21 cellular contexts compared by ENCODE assay signal in the genomic region with DNA sequence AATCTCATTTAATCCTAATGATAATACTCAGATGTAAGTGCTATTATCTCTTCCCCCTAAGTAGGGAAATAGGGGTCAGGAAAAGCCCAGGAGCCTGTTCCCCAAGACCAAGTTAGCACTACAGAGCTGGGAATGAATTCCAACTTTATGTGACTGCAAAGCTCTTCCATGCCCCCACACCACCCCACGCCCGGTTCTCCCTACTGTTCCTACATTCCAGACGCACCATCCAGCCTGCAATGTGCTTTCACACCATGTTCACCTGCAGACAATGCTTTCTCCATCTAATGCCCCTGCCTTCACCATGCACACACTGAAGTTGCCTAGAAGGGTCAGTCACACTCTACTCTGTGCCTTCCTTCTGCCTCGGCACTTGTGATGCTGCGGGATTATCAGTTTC. TPM values are rescaled to one million over a fixed set of nuclear protein-coding genes. Genes with fewer than 3 reads are reported as not detected.
DNase-seq lines count a peak whose midpoint lies in the region; ATAC-seq, FAIRE-seq and TF ChIP-seq lines count a peak whose summit lies in the region.
"Had no signal": no experiment of that assay in that cellular context is flagged by ENCODE, and none has a peak within 500 bp of the region (broad histone marks: within the 10 kb centered on the region; RNA-seq: fewer than 3 reads in every experiment).

No MANE protein-coding gene starts in this region.

- H3K4me1 ChIP-seq in SK-N-SH (ENCODE audit: control insufficient read depth in 1 of 2, insufficient read depth in 2 of 2, low read depth in 1 of 2, low read length in 1 of 2) (peaks cover 6 to 20% of the 10 kb centered on the region in 2 experiments; a peak in 2 of 4 replicates), H1 (replicated peaks in 1 of 4; ENCODE audit: control insufficient read depth in 3 of 4, insufficient read depth in 4 of 4, low read length in 3 of 4) (no peaks in the 10 kb centered on the region; a peak in 1 of 7 replicates), right cardiac atrium (ENCODE audit: control insufficient read depth, insufficient read depth, low read length) (peaks cover 8% of the 10 kb centered on the region), sigmoid colon (peaks cover 0 to 64% (median 43%) of the 10 kb centered on the region in 4 donors), Karpas-422 (ENCODE audit: low read length) (no peaks in the 10 kb centered on the region)

- H3K23ac ChIP-seq in H1 (ENCODE audit: insufficient read length), result no peak overlapping the region

- H3K79me2 ChIP-seq in SK-N-SH (ENCODE audit: insufficient read depth), result no peaks in the 10 kb centered on the region
- no peaks in the 10 kb centered on the region for H3K79me2 ChIP-seq in H1 (ENCODE audit: control insufficient read depth in 1 of 2, insufficient read depth in 2 of 2, low read length in 2 of 2)
- no peaks in the 10 kb centered on the region for H3K79me2 ChIP-seq in Karpas-422 (ENCODE audit: low read length)

- peak; percentile 42 for DNase-seq in SK-N-SH
- no peak for DNase-seq in H1 (ENCODE audit: low read depth in 1 of 2, low spot score in 2 of 2)
- DNase-seq in right cardiac atrium, result no peak
- DNase-seq in sigmoid colon, result no peak
- DNase-seq in Karpas-422, result no peak
- no peak for DNase-seq in NCI-H524 treated with DMSO at 0.1 percent for 48 hours (lab: John Stamatoyannopoulos, UW)
- no peak for DNase-seq in OCI-M1 (lab: John Stamatoyannopoulos, UW)
- DNase-seq: 8988T; C1 segment of cervical spinal cord; CD8-positive, alpha-beta T cell; DMS53; GDM1; MM.1S; NCI-H1048; NCI-H1417 treated with DMSO at 0.1 percent for 48 hours; NCI-H187 had no signal

- TF ChIP-seq EP300 in SK-N-SH (IDR thresholded peaks at IDR 0.05; ENCODE audit: borderline replicate concordance in 1 of 2, low read depth in 1 of 2, low read length in 1 of 2) (no peak), H1 (IDR thresholded peaks at IDR 0.05; ENCODE audit: borderline replicate concordance in 1 of 2, low read depth in 2 of 2, low read length in 2 of 2) (no peak), sigmoid colon (IDR thresholded peaks at IDR 0.05) (no peak)

- TF ChIP-seq CTCF in SK-N-SH (IDR thresholded peaks at IDR 0.05), result no peak
- no peak for TF ChIP-seq CTCF in H1 (IDR thresholded peaks at IDR 0.05; ENCODE audit: control extremely low read depth in 1 of 3, insufficient read depth in 1 of 3, low read depth in 1 of 3, low read length in 3 of 3)
- TF ChIP-seq CTCF in sigmoid colon (IDR thresholded peaks at IDR 0.05), result no peak

- no peak for ATAC-seq in SK-N-SH treated with all-trans-retinoic acid at 6 μM for 48 hours
- ATAC-seq in right cardiac atrium, result no peak
- ATAC-seq: CD8-positive, alpha-beta T cell had no signal

- no peak overlapping the region for H2BK12ac ChIP-seq in H1 (ENCODE audit: low read depth, low read length)

- H4K20me1 ChIP-seq in SK-N-SH (ENCODE audit: insufficient read depth), result no peaks in the 10 kb centered on the region
- H4K20me1 ChIP-seq in H1 (replicated peaks in 1 of 2; ENCODE audit: control insufficient read depth in 1 of 2, insufficient read depth in 2 of 2, low read length in 2 of 2), result no peaks in the 10 kb centered on the region
- no peaks in the 10 kb centered on the region for H4K20me1 ChIP-seq in Karpas-422 (ENCODE audit: insufficient read depth, low read depth, low read length)

- H3K9ac ChIP-seq in SK-N-SH (no peak overlapping the region), H1 (replicated peaks in 1 of 4; ENCODE audit: extremely low read depth in 1 of 4, low read depth in 3 of 4, low read length in 3 of 4) (no peak overlapping the region), Karpas-422 (ENCODE audit: low read length) (no peak overlapping the region)

- H3K4ac ChIP-seq in H1 (replicated peaks; ENCODE audit: insufficient read length, low read depth, low read length), result no peak overlapping the region

- H3K27ac ChIP-seq in SK-N-SH (ENCODE audit: low read depth in 2 of 2, low read length in 1 of 2) (peak overlapping the region in 1 of 2 experiments; percentile 48; a peak in 1 of 4 replicates), H1 (ENCODE audit: low read depth, low read length) (no peak overlapping the region), right cardiac atrium (ENCODE audit: low read length) (peak overlapping the region; percentile 28), sigmoid colon (peak overlapping the region in 3 of 4 donors; percentile 73 to 80 (median 77)), Karpas-422 (ENCODE audit: low read length) (no peak overlapping the region)

- no peak overlapping the region for H3K4me3 ChIP-seq in SK-N-SH (ENCODE audit: low read depth in 2 of 2, low read length in 1 of 2)
- H3K4me3 ChIP-seq in H1 (ENCODE audit: extremely low read depth in 1 of 4, insufficient read depth in 2 of 4, low read depth in 3 of 4, low read length in 4 of 4), result no peak overlapping the region
- no peak overlapping the region for H3K4me3 ChIP-seq in right cardiac atrium (ENCODE audit: low read length)
- H3K4me3 ChIP-seq in sigmoid colon, result peak overlapping the region in 1 of 4 donors; percentile 12
- no peak overlapping the region for H3K4me3 ChIP-seq in Karpas-422 (ENCODE audit: low read length)

- H2BK20ac ChIP-seq in H1 (ENCODE audit: low read length), result 0 out of 2 replicates have a peak overlapping the region, but pooled peaks have one; percentile 82

- no peak overlapping the region for H2AK5ac ChIP-seq in H1 (ENCODE audit: low read depth, low read length)

- peak overlapping the region; percentile 93 for H2BK15ac ChIP-seq in H1 (ENCODE audit: low read length)

- no peak overlapping the region for H3K14ac ChIP-seq in H1 (ENCODE audit: insufficient read length)

- H2AFZ ChIP-seq in SK-N-SH (ENCODE audit: low read depth) (no peak overlapping the region), H1 (ENCODE audit: low read length) (no peak overlapping the region), Karpas-422 (ENCODE audit: low read length) (no peak overlapping the region)

- TF ChIP-seq POLR2A in H1 (IDR thresholded peaks at IDR 0.05; ENCODE audit: control extremely low read depth in 1 of 2, low read depth in 2 of 2, low read length in 2 of 2) (no peak), sigmoid colon (IDR thresholded peaks at IDR 0.05) (no peak)

- TF ChIP-seq RAD21 in SK-N-SH (IDR thresholded peaks at IDR 0.05; ENCODE audit: low read length), result no peak
- no peak for TF ChIP-seq RAD21 in H1 (IDR thresholded peaks at IDR 0.05 in 1 of 2, conservative IDR thresholded peaks at IDR 0.05 in 1 of 2; ENCODE audit: low read depth in 2 of 2, low read length in 2 of 2)

- no peak overlapping the region for H4K5ac ChIP-seq in H1 (ENCODE audit: insufficient read length, low read depth, low read length)

- no peak overlapping the region for H2BK120ac ChIP-seq in H1 (replicated peaks; ENCODE audit: low read depth, low read length)

- 91% methylated on average over 3 of the region's 5 CpGs for WGBS in SK-N-SH (ENCODE audit: low lambda C conversion rate)
- WGBS in H1 (ENCODE audit: extremely low coverage in 1 of 2, insufficient coverage in 1 of 2, insufficient read length in 1 of 2, insufficient replicate concordance in 2 of 2, low coverage in 1 of 2, low lambda C conversion rate in 2 of 2, missing lambda C conversion rate in 1 of 2), 2 experiments, result 84% methylated on average over 5 of the region's 5 CpGs; no CpG with 5 or more reads in 1 of the 2 experiments
- 73% methylated on average over 5 of the region's 5 CpGs for WGBS in right cardiac atrium
- 93 to 94% methylated on average over 5 of the region's 5 CpGs for WGBS in sigmoid colon, 2 donors

- H3F3A ChIP-seq in SK-N-SH (replicated peaks; ENCODE audit: insufficient read depth), result no peaks in the 10 kb centered on the region

- no peak overlapping the region for H3K18ac ChIP-seq in H1 (ENCODE audit: extremely low read depth, low read length)

- no peak overlapping the region for H4K8ac ChIP-seq in H1 (ENCODE audit: extremely low read depth, insufficient read depth, low read length)

- POLR2A ChIA-PET in SK-N-SH (lab: Yijun Ruan, JAX) (no interaction called here), H1 (lab: Charles Lee; ENCODE audit: partially characterized antibody) (no interaction called here)

- no peaks in the 10 kb centered on the region for H3K27me3 ChIP-seq in SK-N-SH (ENCODE audit: insufficient read depth)
- H3K27me3 ChIP-seq in H1 (replicated peaks in 1 of 4; ENCODE audit: control insufficient read depth in 3 of 4, extremely low read depth in 1 of 4, insufficient read depth in 3 of 4, low read length in 3 of 4), result no peaks in the 10 kb centered on the region
- no peaks in the 10 kb centered on the region for H3K27me3 ChIP-seq in right cardiac atrium (ENCODE audit: control insufficient read depth, insufficient read depth)
- no peaks in the 10 kb centered on the region for H3K27me3 ChIP-seq in sigmoid colon
- no peaks in the 10 kb centered on the region for H3K27me3 ChIP-seq in Karpas-422 (ENCODE audit: low read length)

- no peak overlapping the region for H4K91ac ChIP-seq in H1 (replicated peaks; ENCODE audit: insufficient read length, low read length)

- no peak overlapping the region for H3K56ac ChIP-seq in H1 (replicated peaks; ENCODE audit: insufficient read length, low read depth, low read length)

- 0 out of 2 replicates have a peak overlapping the region, but pooled peaks have one; percentile 11 for H2BK5ac ChIP-seq in H1 (ENCODE audit: low read depth, low read length)

- CTCF ChIA-PET in SK-N-SH (lab: Yijun Ruan, JAX), result no interaction called here
- CTCF ChIA-PET in H1 (lab: Charles Lee; ENCODE audit: partially characterized antibody), result no interaction called here

- intact Hi-C loops in right cardiac atrium (cut with DNase I), result loop anchor here in 1 of 4 donors (10.0 kb wide), 1 partner anchor 143 kb away; no protein-coding TSS in a partner anchor
- intact Hi-C loops in sigmoid colon (cut with DNase I), result loop anchor here (5.0 kb wide), 1 partner anchor 60 kb away; no protein-coding TSS in a partner anchor

- H3K9me3 ChIP-seq in SK-N-SH (no peaks in the 10 kb centered on the region), H1 (ENCODE audit: insufficient read depth in 2 of 2, low read depth in 1 of 2, low read length in 1 of 2) (no peaks in the 10 kb centered on the region), right cardiac atrium (ENCODE audit: control insufficient read depth, low read length) (no peaks in the 10 kb centered on the region), sigmoid colon (no peaks in the 10 kb centered on the region), Karpas-422 (ENCODE audit: low read length) (no peaks in the 10 kb centered on the region)

- H3K36me3 ChIP-seq in SK-N-SH (replicated peaks in 1 of 2; ENCODE audit: control insufficient read depth in 1 of 2, insufficient read depth in 2 of 2, low read length in 1 of 2), result no peaks in the 10 kb centered on the region
- H3K36me3 ChIP-seq in H1 (ENCODE audit: control insufficient read depth in 2 of 4, insufficient read depth in 4 of 4, low read length in 3 of 4), result no peaks in the 10 kb centered on the region; a peak in 1 of 8 replicates
- H3K36me3 ChIP-seq in sigmoid colon, result no peaks in the 10 kb centered on the region
- no peaks in the 10 kb centered on the region for H3K36me3 ChIP-seq in Karpas-422 (ENCODE audit: insufficient read depth, low read length)

- FAIRE-seq in H1 (lab: Jason Lieb, UNC), result no peak
- FAIRE-seq: GM18507, GM19239, H54, RCC 7860 had no signal

- no peaks in the 10 kb centered on the region for H3K23me2 ChIP-seq in H1 (ENCODE audit: low read depth, low read length)

- H3K4me2 ChIP-seq in SK-N-SH (no peak overlapping the region), H1 (ENCODE audit: insufficient read depth in 1 of 2, low read depth in 2 of 2, low read length in 2 of 2) (no peak overlapping the region), Karpas-422 (ENCODE audit: low read depth, low read length, poor library complexity, severe bottlenecking) (no peak overlapping the region)

- H3K9me2 ChIP-seq in SK-N-SH, result no peaks in the 10 kb centered on the region
- no peaks in the 10 kb centered on the region for H3K9me2 ChIP-seq in Karpas-422 (replicated peaks; ENCODE audit: insufficient read depth, low read length)

- H3K79me1 ChIP-seq in H1 (ENCODE audit: low read depth, low read length), result no peaks in the 10 kb centered on the region

RNA-seq across cellular contexts. Expression of gene SORBS2, which starts 14.4 kb away (rescaled TPM):
- polyA plus RNA-seq in SK-N-SH (2012; rRNA removed) (2.5 and 3.1 TPM in 2 replicates), H1 (2011; rRNA removed) (37.4 and 87.1 TPM in 2 replicates), right cardiac atrium (181 TPM), sigmoid colon (10 to 100 TPM in 2 of 3 donors, 1 to 10 TPM in 1; 7.9 to 26.9 (median 15.6) TPM)
- polyA plus RNA-seq in SK-N-SH (2012; cell fraction: cytosol; rRNA removed), result 1.5 and 2.4 TPM in 2 replicates
- polyA plus RNA-seq in SK-N-SH (2012; cell fraction: nucleus; rRNA removed), result 3.8 and 4.7 TPM in 2 replicates
- 73.0 and 75.8 TPM in 2 replicates for total RNA-seq in H1 (2021; fragmentation: NEBNext Ultra II Directional; extraction: Animal tissue kit (Norgen Biotek cat#: 25700))
- polyA plus RNA-seq in H1 (2011; cell fraction: cytosol; rRNA removed), result 34.5 TPM
- polyA plus RNA-seq in H1 (2011; cell fraction: nucleus; rRNA removed), result 96.7 TPM
- 46.3 to 72.9 TPM (median 63.2 TPM) in 4 replicates for polyA plus RNA-seq in H1 (2012, experiment 1 of 2)
- polyA plus RNA-seq in H1 (2012, experiment 2 of 2), result 12.5 TPM
- polyA plus RNA-seq in H1 (2013, experiment 1 of 2), result 80.9 TPM
- 79.9 TPM for polyA plus RNA-seq in H1 (2013, experiment 2 of 2)
- polyA minus RNA-seq in H1 (2011; rRNA and poly(A)+ RNA removed), result 136 and 328 TPM in 2 replicates
- polyA minus RNA-seq in H1 (2011; cell fraction: cytosol; rRNA and poly(A)+ RNA removed), result 49.0 TPM
- 200 TPM for polyA minus RNA-seq in H1 (2011; cell fraction: nucleus; rRNA and poly(A)+ RNA removed)
- total RNA-seq in right cardiac atrium (100 to 1,000 TPM; 578 to 776 (median 669) TPM), sigmoid colon (1,000 to 10,000 TPM in 1 of 4 donors, 100 to 1,000 TPM in 3; 849 to 1,032 (median 869) TPM)
- not detected in 2 replicates for total RNA-seq in Karpas-422 (2014; rRNA removed; shearing (Covaris generic); ENCODE audit: low replicate concordance)

Comparison
In these comparisons a context has a peak if more than half of its experiments do, and no peak if none do; other contexts are left out.
1. H3K27ac ChIP-seq: peak in right cardiac atrium (single experiment) and sigmoid colon (3 of 4); none in H1 (single experiment) and Karpas-422 (single experiment).
2. RNA of gene SORBS2, which starts 14.4 kb away (total RNA-seq): 849 to 1,032 TPM in sigmoid colon, 578 to 776 TPM in right cardiac atrium and 73.0 to 75.8 TPM in H1; not detected in Karpas-422; every median in the first group is over 10 times any median in the second.